8 cellular contexts compared by ENCODE assay signal in the genomic region with DNA sequence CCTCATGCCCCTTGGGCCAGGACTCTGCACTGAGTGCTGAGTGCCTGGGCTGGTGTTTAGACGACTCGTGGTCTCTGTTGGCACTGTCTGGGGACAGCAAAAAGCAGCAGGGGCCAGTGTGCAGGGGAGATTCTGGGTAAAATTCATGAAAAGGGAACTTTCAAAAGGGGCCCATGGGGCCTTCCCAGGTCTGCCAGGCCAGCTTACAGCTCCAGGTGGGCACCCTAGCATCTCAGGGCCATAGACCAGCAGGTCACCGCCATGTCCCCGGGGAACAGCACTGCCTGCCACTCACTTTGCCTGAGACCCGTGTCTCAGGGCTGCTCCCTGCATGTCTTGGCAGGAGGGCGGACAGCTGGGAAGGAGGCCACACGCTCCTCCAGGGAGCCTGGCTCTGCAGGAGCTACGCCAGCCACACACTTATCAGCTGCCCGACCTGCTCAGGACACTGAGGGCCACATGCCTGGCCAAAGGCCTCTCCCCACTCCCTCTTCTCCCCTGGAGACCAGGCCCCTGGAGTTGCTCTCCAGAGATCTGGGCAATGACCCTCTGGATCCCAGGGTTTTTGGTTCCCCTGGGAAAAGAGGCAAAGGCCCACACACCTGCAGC. TPM values are rescaled to one million over a fixed set of nuclear protein-coding genes. Genes with fewer than 3 reads are reported as not detected.
A peak's percentile ranks its signal among the peaks of the same experiment; 100 is the strongest.
DNase-seq lines count a peak whose midpoint lies in the region.

No MANE protein-coding gene starts in this region.

- H3K27ac ChIP-seq in iPS-20b (ENCODE audit: low read length), result no peak overlapping the region
- peak overlapping the region; percentile 5 for H3K27ac ChIP-seq in substantia nigra (ENCODE audit: low read depth, low read length, poor library complexity, severe bottlenecking)

- H3K9me3 Mint-ChIP-seq in activated CD4-positive, alpha-beta memory T cell treated with anti-CD3 and anti-CD28 coated beads for 36 hours, result no peaks in the 10 kb centered on the region

- H3K9ac ChIP-seq in iPS-20b (ENCODE audit: low read depth, low read length), result peak overlapping the region; percentile 8; the same call in 1 of the 2 replicates

- peaks cover 6% of the 10 kb centered on the region; the same call in 1 of the 2 replicates for H3K4me1 ChIP-seq in iPS-20b (ENCODE audit: insufficient read depth, low read length)

- peak overlapping the region; percentile 89 for H3K4me3 Mint-ChIP-seq in activated CD4-positive, alpha-beta memory T cell treated with anti-CD3 and anti-CD28 coated beads for 36 hours

- POLR2A ChIA-PET in activated CD4-positive, alpha-beta memory T cell treated with anti-CD3 and anti-CD28 coated beads for 36 hours (lab: Charles Lee), result interaction anchor here (0.5 to 1.6 kb wide), 8 partner anchors 8 to 170 kb away, joined by 3 to 8 read pairs (median 4); partner anchors contain the start of genes CENPX, FASN, LRRC45 and PYCR1

- H3K27ac Mint-ChIP-seq in activated CD4-positive, alpha-beta memory T cell treated with anti-CD3 and anti-CD28 coated beads for 36 hours, result peak overlapping the region; percentile 96

- intact Hi-C loops in activated CD4-positive, alpha-beta memory T cell treated with anti-CD3 and anti-CD28 coated beads for 36 hours (cut with micrococcal nuclease), result loop anchor here (1.0 kb wide), 1 partner anchor 8 kb away; the partner anchor contains the start of gene FASN

- DNase-seq in SKM-1 treated with dmso at 0.1 percent for 144 hours (lab: John Stamatoyannopoulos, UW; ENCODE audit: unreplicated experiment) (peak; percentile 49), SKM-1 (lab: John Stamatoyannopoulos, UW; ENCODE audit: unreplicated experiment) (no peak), substantia nigra (lab: John Stamatoyannopoulos, UW) (peak in 16 of 49 donors; percentile 28 to 66 (median 48)), KG1 (lab: John Stamatoyannopoulos, UW) (no peak), NCI-H2029 treated with DMSO at 0.1 percent for 48 hours (lab: John Stamatoyannopoulos, UW) (no peak), HK-2 (ENCODE audit: unreplicated experiment) (no peak)
- no peak for DNase-seq in activated CD4-positive, alpha-beta memory T cell treated with anti-CD3 and anti-CD28 coated beads for 36 hours

- no peak overlapping the region for H3K4me3 ChIP-seq in iPS-20b (ENCODE audit: low read length)

- peaks cover 1% of the 10 kb centered on the region for H3K36me3 Mint-ChIP-seq in activated CD4-positive, alpha-beta memory T cell treated with anti-CD3 and anti-CD28 coated beads for 36 hours

- CTCF ChIA-PET in activated CD4-positive, alpha-beta memory T cell treated with anti-CD3 and anti-CD28 coated beads for 36 hours (lab: Charles Lee), result interaction anchor here (0.8 to 2.6 kb wide), 11 partner anchors 8 to 178 kb away, joined by 3 to 14 read pairs (median 6); partner anchors contain the start of genes DCXR and FASN

- H3K4me1 Mint-ChIP-seq in activated CD4-positive, alpha-beta memory T cell treated with anti-CD3 and anti-CD28 coated beads for 36 hours (ENCODE audit: low read depth), result peaks cover 29% of the 10 kb centered on the region

- H3K9me3 ChIP-seq in iPS-20b (ENCODE audit: insufficient read depth, low read depth, low read length), result no peaks in the 10 kb centered on the region

- peaks cover 8% of the 10 kb centered on the region; the same call in 1 of the 2 replicates for H3K27me3 ChIP-seq in iPS-20b (ENCODE audit: insufficient read depth, low read length)

- no peaks in the 10 kb centered on the region for H3K36me3 ChIP-seq in iPS-20b (ENCODE audit: insufficient read depth, low read depth, low read length)

- H3K27me3 Mint-ChIP-seq in activated CD4-positive, alpha-beta memory T cell treated with anti-CD3 and anti-CD28 coated beads for 36 hours, result no peaks in the 10 kb centered on the region

RNA-seq across cellular contexts. Expression of gene FASN, which starts 8.8 kb away (rescaled TPM):
- 100 to 1,000 TPM; 209 to 212 TPM for total RNA-seq in activated CD4-positive, alpha-beta memory T cell treated with anti-CD3 and anti-CD28 coated beads for 36 hours

RNA-seq across cellular contexts. Expression of gene DUS1L, which starts 41.2 kb away (rescaled TPM):
- total RNA-seq in activated CD4-positive, alpha-beta memory T cell treated with anti-CD3 and anti-CD28 coated beads for 36 hours, result 100 to 1,000 TPM; 118 to 131 TPM

RNA-seq across cellular contexts. Expression of gene GPS1, which starts 55.1 kb away (rescaled TPM):
- total RNA-seq in activated CD4-positive, alpha-beta memory T cell treated with anti-CD3 and anti-CD28 coated beads for 36 hours, result 10 to 100 TPM; 86.8 to 89.1 TPM

RNA-seq across cellular contexts. Expression of gene RFNG, which starts 55.2 kb away (rescaled TPM):
- 10 to 100 TPM; 16.5 to 17.5 TPM for total RNA-seq in activated CD4-positive, alpha-beta memory T cell treated with anti-CD3 and anti-CD28 coated beads for 36 hours
